In the genomic region with DNA sequence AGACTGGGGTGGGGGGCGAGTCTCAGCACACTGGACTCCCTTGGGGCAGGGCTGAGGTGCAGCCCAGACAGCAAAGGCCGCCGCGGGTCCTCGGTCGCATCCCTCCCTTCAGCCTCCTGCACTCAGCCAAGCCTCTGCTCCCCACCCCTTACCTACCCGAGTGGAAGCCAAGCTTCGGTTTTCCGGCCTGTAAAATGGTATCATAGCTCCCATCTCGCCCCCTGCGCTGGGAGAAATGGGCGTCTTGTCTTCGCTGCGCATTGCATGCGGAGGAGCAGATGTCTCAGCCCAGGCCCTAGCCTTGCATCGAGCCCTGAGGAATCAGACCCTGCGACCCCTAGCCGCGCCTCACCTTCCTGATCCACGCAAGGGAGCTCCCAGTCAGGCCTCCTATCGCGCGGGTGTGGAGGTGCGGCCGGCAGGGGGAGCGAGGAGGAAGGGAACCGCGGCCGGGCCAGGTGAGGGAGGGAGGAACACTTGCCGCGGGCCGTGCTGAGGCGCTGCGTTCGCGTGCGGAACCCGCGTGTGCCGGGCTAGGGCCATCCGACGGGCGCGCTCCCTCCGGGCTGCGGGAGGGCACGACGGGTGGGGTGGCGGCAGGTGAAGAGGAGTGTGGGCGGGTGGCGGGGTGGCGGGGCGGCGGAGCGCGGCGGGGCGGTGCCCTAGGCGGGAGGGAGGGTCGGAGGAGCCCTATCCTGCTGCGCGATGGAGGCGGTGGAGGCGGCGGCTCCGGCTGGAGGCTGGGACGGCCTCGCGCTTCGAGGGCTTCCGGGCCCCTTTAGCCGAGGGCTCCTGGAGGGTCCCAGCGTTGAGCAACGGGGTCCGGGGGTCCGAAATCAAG, we compare ENCODE assay signal across 1 cellular context.
TF ChIP-seq lines count a peak whose summit lies in the region.

No MANE protein-coding gene starts in this region.

TF ChIP-seq in K562, 482 proteins besides CTCF, POLR2A, EP300 and RAD21 (continued from another document and continues in another):
- TF ChIP-seq, protein P1, sequence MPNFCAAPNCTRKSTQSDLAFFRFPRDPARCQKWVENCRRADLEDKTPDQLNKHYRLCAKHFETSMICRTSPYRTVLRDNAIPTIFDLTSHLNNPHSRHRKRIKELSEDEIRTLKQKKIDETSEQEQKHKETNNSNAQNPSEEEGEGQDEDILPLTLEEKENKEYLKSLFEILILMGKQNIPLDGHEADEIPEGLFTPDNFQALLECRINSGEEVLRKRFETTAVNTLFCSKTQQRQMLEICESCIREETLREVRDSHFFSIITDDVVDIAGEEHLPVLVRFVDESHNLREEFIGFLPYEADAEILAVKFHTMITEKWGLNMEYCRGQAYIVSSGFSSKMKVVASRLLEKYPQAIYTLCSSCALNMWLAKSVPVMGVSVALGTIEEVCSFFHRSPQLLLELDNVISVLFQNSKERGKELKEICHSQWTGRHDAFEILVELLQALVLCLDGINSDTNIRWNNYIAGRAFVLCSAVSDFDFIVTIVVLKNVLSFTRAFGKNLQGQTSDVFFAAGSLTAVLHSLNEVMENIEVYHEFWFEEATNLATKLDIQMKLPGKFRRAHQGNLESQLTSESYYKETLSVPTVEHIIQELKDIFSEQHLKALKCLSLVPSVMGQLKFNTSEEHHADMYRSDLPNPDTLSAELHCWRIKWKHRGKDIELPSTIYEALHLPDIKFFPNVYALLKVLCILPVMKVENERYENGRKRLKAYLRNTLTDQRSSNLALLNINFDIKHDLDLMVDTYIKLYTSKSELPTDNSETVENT (CRISPR knock-in tag; IDR thresholded peaks at IDR 0.05), result no peak; the same call in 1 of the 2 replicates
- TF ChIP-seq ETV6 (IDR thresholded peaks at IDR 0.05; ENCODE audit: borderline replicate concordance in 1 of 2, low read depth in 2 of 2, low read length in 1 of 2), result peak in 1 of 2 experiments; percentile 46; a peak in 1 of 4 replicates
- TF ChIP-seq ETV6 (CRISPR knock-in tag; IDR thresholded peaks at IDR 0.05; ENCODE audit: borderline replicate concordance), result no peak
- no peak for TF ChIP-seq ARHGAP35 (IDR thresholded peaks at IDR 0.05; ENCODE audit: partially characterized antibody)
- TF ChIP-seq, protein P2, sequence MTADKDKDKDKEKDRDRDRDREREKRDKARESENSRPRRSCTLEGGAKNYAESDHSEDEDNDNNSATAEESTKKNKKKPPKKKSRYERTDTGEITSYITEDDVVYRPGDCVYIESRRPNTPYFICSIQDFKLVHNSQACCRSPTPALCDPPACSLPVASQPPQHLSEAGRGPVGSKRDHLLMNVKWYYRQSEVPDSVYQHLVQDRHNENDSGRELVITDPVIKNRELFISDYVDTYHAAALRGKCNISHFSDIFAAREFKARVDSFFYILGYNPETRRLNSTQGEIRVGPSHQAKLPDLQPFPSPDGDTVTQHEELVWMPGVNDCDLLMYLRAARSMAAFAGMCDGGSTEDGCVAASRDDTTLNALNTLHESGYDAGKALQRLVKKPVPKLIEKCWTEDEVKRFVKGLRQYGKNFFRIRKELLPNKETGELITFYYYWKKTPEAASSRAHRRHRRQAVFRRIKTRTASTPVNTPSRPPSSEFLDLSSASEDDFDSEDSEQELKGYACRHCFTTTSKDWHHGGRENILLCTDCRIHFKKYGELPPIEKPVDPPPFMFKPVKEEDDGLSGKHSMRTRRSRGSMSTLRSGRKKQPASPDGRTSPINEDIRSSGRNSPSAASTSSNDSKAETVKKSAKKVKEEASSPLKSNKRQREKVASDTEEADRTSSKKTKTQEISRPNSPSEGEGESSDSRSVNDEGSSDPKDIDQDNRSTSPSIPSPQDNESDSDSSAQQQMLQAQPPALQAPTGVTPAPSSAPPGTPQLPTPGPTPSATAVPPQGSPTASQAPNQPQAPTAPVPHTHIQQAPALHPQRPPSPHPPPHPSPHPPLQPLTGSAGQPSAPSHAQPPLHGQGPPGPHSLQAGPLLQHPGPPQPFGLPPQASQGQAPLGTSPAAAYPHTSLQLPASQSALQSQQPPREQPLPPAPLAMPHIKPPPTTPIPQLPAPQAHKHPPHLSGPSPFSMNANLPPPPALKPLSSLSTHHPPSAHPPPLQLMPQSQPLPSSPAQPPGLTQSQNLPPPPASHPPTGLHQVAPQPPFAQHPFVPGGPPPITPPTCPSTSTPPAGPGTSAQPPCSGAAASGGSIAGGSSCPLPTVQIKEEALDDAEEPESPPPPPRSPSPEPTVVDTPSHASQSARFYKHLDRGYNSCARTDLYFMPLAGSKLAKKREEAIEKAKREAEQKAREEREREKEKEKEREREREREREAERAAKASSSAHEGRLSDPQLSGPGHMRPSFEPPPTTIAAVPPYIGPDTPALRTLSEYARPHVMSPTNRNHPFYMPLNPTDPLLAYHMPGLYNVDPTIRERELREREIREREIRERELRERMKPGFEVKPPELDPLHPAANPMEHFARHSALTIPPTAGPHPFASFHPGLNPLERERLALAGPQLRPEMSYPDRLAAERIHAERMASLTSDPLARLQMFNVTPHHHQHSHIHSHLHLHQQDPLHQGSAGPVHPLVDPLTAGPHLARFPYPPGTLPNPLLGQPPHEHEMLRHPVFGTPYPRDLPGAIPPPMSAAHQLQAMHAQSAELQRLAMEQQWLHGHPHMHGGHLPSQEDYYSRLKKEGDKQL (CRISPR knock-in tag; IDR thresholded peaks at IDR 0.05; ENCODE audit: borderline replicate concordance), result no peak
- no peak for TF ChIP-seq ZNF695 (CRISPR knock-in tag; IDR thresholded peaks at IDR 0.05)
- TF ChIP-seq ETS2 (tag; IDR thresholded peaks at IDR 0.05; ENCODE audit: borderline replicate concordance, poor library complexity, severe bottlenecking), result no peak
- peak; percentile 26; the same call in 1 of the 2 replicates for TF ChIP-seq ZBTB17 (CRISPR knock-in tag; IDR thresholded peaks at IDR 0.05)
- TF ChIP-seq, protein P3, sequence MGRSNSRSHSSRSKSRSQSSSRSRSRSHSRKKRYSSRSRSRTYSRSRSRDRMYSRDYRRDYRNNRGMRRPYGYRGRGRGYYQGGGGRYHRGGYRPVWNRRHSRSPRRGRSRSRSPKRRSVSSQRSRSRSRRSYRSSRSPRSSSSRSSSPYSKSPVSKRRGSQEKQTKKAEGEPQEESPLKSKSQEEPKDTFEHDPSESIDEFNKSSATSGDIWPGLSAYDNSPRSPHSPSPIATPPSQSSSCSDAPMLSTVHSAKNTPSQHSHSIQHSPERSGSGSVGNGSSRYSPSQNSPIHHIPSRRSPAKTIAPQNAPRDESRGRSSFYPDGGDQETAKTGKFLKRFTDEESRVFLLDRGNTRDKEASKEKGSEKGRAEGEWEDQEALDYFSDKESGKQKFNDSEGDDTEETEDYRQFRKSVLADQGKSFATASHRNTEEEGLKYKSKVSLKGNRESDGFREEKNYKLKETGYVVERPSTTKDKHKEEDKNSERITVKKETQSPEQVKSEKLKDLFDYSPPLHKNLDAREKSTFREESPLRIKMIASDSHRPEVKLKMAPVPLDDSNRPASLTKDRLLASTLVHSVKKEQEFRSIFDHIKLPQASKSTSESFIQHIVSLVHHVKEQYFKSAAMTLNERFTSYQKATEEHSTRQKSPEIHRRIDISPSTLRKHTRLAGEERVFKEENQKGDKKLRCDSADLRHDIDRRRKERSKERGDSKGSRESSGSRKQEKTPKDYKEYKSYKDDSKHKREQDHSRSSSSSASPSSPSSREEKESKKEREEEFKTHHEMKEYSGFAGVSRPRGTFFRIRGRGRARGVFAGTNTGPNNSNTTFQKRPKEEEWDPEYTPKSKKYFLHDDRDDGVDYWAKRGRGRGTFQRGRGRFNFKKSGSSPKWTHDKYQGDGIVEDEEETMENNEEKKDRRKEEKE (IDR thresholded peaks at IDR 0.05; ENCODE audit: borderline replicate concordance in 1 of 2, control insufficient read depth in 1 of 2, low read depth in 2 of 2, low read length in 1 of 2), result no peak
- no peak for TF ChIP-seq ZNF668 (CRISPR knock-in tag; IDR thresholded peaks at IDR 0.05)
- no peak; the same call in 1 of the 2 replicates for TF ChIP-seq ZC3H8 (IDR thresholded peaks at IDR 0.05)
- TF ChIP-seq, protein P4, sequence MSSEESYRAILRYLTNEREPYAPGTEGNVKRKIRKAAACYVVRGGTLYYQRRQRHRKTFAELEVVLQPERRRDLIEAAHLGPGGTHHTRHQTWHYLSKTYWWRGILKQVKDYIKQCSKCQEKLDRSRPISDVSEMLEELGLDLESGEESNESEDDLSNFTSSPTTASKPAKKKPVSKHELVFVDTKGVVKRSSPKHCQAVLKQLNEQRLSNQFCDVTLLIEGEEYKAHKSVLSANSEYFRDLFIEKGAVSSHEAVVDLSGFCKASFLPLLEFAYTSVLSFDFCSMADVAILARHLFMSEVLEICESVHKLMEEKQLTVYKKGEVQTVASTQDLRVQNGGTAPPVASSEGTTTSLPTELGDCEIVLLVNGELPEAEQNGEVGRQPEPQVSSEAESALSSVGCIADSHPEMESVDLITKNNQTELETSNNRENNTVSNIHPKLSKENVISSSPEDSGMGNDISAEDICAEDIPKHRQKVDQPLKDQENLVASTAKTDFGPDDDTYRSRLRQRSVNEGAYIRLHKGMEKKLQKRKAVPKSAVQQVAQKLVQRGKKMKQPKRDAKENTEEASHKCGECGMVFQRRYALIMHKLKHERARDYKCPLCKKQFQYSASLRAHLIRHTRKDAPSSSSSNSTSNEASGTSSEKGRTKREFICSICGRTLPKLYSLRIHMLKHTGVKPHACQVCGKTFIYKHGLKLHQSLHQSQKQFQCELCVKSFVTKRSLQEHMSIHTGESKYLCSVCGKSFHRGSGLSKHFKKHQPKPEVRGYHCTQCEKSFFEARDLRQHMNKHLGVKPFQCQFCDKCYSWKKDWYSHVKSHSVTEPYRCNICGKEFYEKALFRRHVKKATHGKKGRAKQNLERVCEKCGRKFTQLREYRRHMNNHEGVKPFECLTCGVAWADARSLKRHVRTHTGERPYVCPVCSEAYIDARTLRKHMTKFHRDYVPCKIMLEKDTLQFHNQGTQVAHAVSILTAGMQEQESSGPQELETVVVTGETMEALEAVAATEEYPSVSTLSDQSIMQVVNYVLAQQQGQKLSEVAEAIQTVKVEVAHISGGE (CRISPR knock-in tag; IDR thresholded peaks at IDR 0.05), result no peak; a peak in 1 of 6 replicates
- no peak; the same call in 1 of the 2 replicates for TF ChIP-seq PHF21A (IDR thresholded peaks at IDR 0.05; ENCODE audit: borderline replicate concordance, low read depth)
- no peak for TF ChIP-seq ZNF263 (CRISPR knock-in tag; IDR thresholded peaks at IDR 0.05; ENCODE audit: borderline replicate concordance)
- no peak for TF ChIP-seq ZNF696 (CRISPR knock-in tag; conservative IDR thresholded peaks at IDR 0.05)
- no peak for TF ChIP-seq TAF1 (IDR thresholded peaks at IDR 0.05; ENCODE audit: control insufficient read depth, extremely low read depth, insufficient read depth, low read length, severe bottlenecking)
- TF ChIP-seq, protein P5, sequence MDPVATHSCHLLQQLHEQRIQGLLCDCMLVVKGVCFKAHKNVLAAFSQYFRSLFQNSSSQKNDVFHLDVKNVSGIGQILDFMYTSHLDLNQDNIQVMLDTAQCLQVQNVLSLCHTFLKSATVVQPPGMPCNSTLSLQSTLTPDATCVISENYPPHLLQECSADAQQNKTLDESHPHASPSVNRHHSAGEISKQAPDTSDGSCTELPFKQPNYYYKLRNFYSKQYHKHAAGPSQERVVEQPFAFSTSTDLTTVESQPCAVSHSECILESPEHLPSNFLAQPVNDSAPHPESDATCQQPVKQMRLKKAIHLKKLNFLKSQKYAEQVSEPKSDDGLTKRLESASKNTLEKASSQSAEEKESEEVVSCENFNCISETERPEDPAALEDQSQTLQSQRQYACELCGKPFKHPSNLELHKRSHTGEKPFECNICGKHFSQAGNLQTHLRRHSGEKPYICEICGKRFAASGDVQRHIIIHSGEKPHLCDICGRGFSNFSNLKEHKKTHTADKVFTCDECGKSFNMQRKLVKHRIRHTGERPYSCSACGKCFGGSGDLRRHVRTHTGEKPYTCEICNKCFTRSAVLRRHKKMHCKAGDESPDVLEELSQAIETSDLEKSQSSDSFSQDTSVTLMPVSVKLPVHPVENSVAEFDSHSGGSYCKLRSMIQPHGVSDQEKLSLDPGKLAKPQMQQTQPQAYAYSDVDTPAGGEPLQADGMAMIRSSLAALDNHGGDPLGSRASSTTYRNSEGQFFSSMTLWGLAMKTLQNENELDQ (CRISPR knock-in tag; IDR thresholded peaks at IDR 0.05; ENCODE audit: borderline replicate concordance), result no peak
- no peak for TF ChIP-seq SAFB2 (IDR thresholded peaks at IDR 0.05; ENCODE audit: borderline replicate concordance, low read depth, low read length, severe bottlenecking)
- TF ChIP-seq, protein P6, sequence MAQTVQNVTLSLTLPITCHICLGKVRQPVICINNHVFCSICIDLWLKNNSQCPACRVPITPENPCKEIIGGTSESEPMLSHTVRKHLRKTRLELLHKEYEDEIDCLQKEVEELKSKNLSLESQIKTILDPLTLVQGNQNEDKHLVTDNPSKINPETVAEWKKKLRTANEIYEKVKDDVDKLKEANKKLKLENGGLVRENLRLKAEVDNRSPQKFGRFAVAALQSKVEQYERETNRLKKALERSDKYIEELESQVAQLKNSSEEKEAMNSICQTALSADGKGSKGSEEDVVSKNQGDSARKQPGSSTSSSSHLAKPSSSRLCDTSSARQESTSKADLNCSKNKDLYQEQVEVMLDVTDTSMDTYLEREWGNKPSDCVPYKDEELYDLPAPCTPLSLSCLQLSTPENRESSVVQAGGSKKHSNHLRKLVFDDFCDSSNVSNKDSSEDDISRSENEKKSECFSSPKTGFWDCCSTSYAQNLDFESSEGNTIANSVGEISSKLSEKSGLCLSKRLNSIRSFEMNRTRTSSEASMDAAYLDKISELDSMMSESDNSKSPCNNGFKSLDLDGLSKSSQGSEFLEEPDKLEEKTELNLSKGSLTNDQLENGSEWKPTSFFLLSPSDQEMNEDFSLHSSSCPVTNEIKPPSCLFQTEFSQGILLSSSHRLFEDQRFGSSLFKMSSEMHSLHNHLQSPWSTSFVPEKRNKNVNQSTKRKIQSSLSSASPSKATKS (CRISPR knock-in tag; IDR thresholded peaks at IDR 0.05), result no peak
- peak; percentile 100 for TF ChIP-seq KDM2B (CRISPR knock-in tag; IDR thresholded peaks at IDR 0.05)
- TF ChIP-seq GATA2 (CRISPR knock-in tag; IDR thresholded peaks at IDR 0.05), result no peak
- peak; percentile 55 for TF ChIP-seq SMARCE1 (IDR thresholded peaks at IDR 0.05)
